8 cellular contexts compared by ENCODE assay signal in genomic region chr1:27658951-27659496, GRCh38. TPM values are rescaled to one million over a fixed set of nuclear protein-coding genes. Genes with fewer than 3 reads are reported as not detected.
DNase-seq lines count a peak whose midpoint lies in the region; ATAC-seq, FAIRE-seq and TF ChIP-seq lines count a peak whose summit lies in the region.

No MANE protein-coding gene starts in this region.

- peak overlapping the region; percentile 86 to 99 (median 95) for H3K27ac ChIP-seq in esophagus squamous epithelium
- H3K27ac ChIP-seq in trophoblast cell (ENCODE audit: low read depth, low read length) = no peak overlapping the region

- no peak for TF ChIP-seq POLR2A in esophagus squamous epithelium (IDR thresholded peaks at IDR 0.05)

- H3K79me2 ChIP-seq in trophoblast cell (ENCODE audit: control insufficient read depth, insufficient read depth, low read length, poor library complexity) = peaks cover 2% of the 10 kb centered on the region

- no peak overlapping the region for H2BK120ac ChIP-seq in trophoblast cell (ENCODE audit: insufficient read depth, low read length, poor library complexity)

- no peak for TF ChIP-seq CTCF in esophagus squamous epithelium (IDR thresholded peaks at IDR 0.05)

- H2AK5ac ChIP-seq in trophoblast cell (ENCODE audit: low read length) = no peak overlapping the region

- no peak overlapping the region for H3K14ac ChIP-seq in trophoblast cell (ENCODE audit: low read length)

- DNase-seq in CD1c-positive myeloid dendritic cell (ENCODE audit: extremely low spot score) (peak; percentile 50), GM19239 (ENCODE audit: insufficient read length, low spot score) (no peak), esophagus squamous epithelium (lab: John Stamatoyannopoulos, UW) (no peak), trophoblast cell (peak; percentile 85 to 91), NCI-H748 (lab: John Stamatoyannopoulos, UW; ENCODE audit: unreplicated experiment) (no peak)
- peak; percentile 56 for DNase-seq in activated CD4-positive, alpha-beta T cell treated with anti-CD3 and anti-CD28 coated beads for 48 hours
- no peak for DNase-seq in activated CD4-positive, CD25-positive, alpha-beta regulatory T cell treated with anti-CD3 and anti-CD28 coated beads, Interleukin-2, amount 50 U/mL, for 72 hours

- H3K23ac ChIP-seq in trophoblast cell (ENCODE audit: low read length) = no peak overlapping the region

- H3K9me3 ChIP-seq in esophagus squamous epithelium (no peaks in the 10 kb centered on the region), trophoblast cell (ENCODE audit: insufficient read depth, low read depth, low read length) (peaks cover 3% of the 10 kb centered on the region)

- peak; percentile 94 for FAIRE-seq in GM19239 (lab: Jason Lieb, UNC)

- H3K9ac ChIP-seq in trophoblast cell (ENCODE audit: low read length) = peak overlapping the region; percentile 28

- H3K4me2 ChIP-seq in trophoblast cell (ENCODE audit: low read length) = peak overlapping the region; percentile 69

- peaks cover 6% of the 10 kb centered on the region for H3K79me1 ChIP-seq in trophoblast cell (ENCODE audit: low read length)

- no peak overlapping the region for H4K8ac ChIP-seq in trophoblast cell (ENCODE audit: low read depth, low read length)

- peak; percentile 5 for ATAC-seq in HG03280 (IDR thresholded peaks at IDR 0.05; ENCODE audit: unreplicated experiment)

- no peak overlapping the region for H3K18ac ChIP-seq in trophoblast cell (ENCODE audit: low read length)

- intact Hi-C loops in esophagus squamous epithelium (cut with DNase I) = no loop called here

- H2AFZ ChIP-seq in trophoblast cell (ENCODE audit: insufficient read depth, low read length, poor library complexity) = no peak overlapping the region

- no peak overlapping the region for H2BK5ac ChIP-seq in trophoblast cell (ENCODE audit: low read depth, low read length, poor library complexity)

- H3K4me1 ChIP-seq in esophagus squamous epithelium (peaks cover 40 to 65% (median 43%) of the 10 kb centered on the region in 3 donors), trophoblast cell (ENCODE audit: control insufficient read depth in 1 of 2, insufficient read depth in 2 of 2, low read length in 2 of 2) (peaks cover 9 to 18% of the 10 kb centered on the region in 2 experiments)

- 20 to 28% methylated on average over 6 to 7 of the region's 7 CpGs for WGBS in esophagus squamous epithelium, 2 donors
- WGBS in trophoblast cell (ENCODE audit: extremely low coverage, insufficient coverage, insufficient read length) = no CpG with 5 or more reads among the region's 7 CpGs

- H3K36me3 ChIP-seq in esophagus squamous epithelium = no peaks in the 10 kb centered on the region
- no peaks in the 10 kb centered on the region for H3K36me3 ChIP-seq in trophoblast cell (ENCODE audit: control insufficient read depth in 1 of 2, insufficient read depth in 2 of 2, low read length in 2 of 2)

- H3K4ac ChIP-seq in trophoblast cell (ENCODE audit: low read depth, low read length) = no peak overlapping the region

- H4K91ac ChIP-seq in trophoblast cell (ENCODE audit: low read depth, low read length) = no peak overlapping the region

- H3K27me3 ChIP-seq in esophagus squamous epithelium (no peaks in the 10 kb centered on the region), trophoblast cell (ENCODE audit: insufficient read depth, low read length) (no peaks in the 10 kb centered on the region)

- no peak overlapping the region for H2BK12ac ChIP-seq in trophoblast cell (ENCODE audit: low read length)

- H4K12ac ChIP-seq in trophoblast cell (ENCODE audit: low read depth, low read length) = no peak overlapping the region

- H3K4me3 ChIP-seq in esophagus squamous epithelium (peak overlapping the region in 2 of 4 donors; percentile 74 to 89), trophoblast cell (ENCODE audit: low read depth, low read length) (peak overlapping the region; percentile 75)

RNA-seq across cellular contexts. Expression of gene IFI6, which starts 13.0 kb away (rescaled TPM):
- total RNA-seq in esophagus squamous epithelium = 100 to 1,000 TPM in 1 of 4 donors, 10 to 100 TPM in 2, 1 to 10 TPM in 1; 4.0 to 194 (median 13.6) TPM
- polyA plus RNA-seq in trophoblast cell (2013) = 107 and 108 TPM in 2 replicates

RNA-seq across cellular contexts. Expression of gene FGR, which starts 24.0 kb away (rescaled TPM):
- total RNA-seq in esophagus squamous epithelium = 10 to 100 TPM in 2 of 4 donors, 1 to 10 TPM in 2; 1.2 to 12.4 (median 7.5) TPM
- 0.04 TPM in 1 of 2 replicates, not detected in the other for polyA plus RNA-seq in trophoblast cell (2013)

RNA-seq across cellular contexts. Expression of gene AHDC1, which starts 55.1 kb away (rescaled TPM):
- total RNA-seq in esophagus squamous epithelium = 100 to 1,000 TPM in 1 of 4 donors, 10 to 100 TPM in 3; 22.2 to 112 (median 30.6) TPM
- 37.4 and 37.5 TPM in 2 replicates for polyA plus RNA-seq in trophoblast cell (2013)

Comparison
In these comparisons a context has a peak if more than half of its experiments do, and no peak if none do; other contexts are left out.
1. DNase-seq: peak in CD1c-positive myeloid dendritic cell (single experiment), activated CD4-positive, alpha-beta T cell treated with anti-CD3 and anti-CD28 coated beads for 48 hours (single experiment) and trophoblast cell (2 of 2); none in GM19239 (single experiment), esophagus squamous epithelium (single experiment), NCI-H748 (single experiment) and activated CD4-positive, CD25-positive, alpha-beta regulatory T cell treated with anti-CD3 and anti-CD28 coated beads, Interleukin-2, amount 50 U/mL, for 72 hours (single experiment).